Comparison of ENCODE assay signal across 16 cellular contexts in the genomic region with DNA sequence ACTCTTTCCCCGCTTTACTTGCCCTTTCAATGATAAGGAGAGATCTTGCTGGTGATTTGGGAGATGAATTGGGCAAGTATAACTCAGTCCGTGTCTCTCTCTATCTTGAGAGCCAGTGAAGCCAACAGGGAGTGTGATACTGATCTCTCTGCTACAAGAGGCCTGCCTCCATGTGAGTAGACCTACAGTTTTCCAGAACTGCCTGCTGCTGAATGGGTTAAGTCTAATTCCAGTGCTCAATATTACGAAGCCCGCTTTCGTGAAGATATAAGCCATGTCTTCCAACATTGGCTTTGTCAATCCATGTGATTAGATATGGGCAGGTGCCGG.
"Had no signal": no experiment of that assay in that cellular context is flagged by ENCODE, and none has a peak within 500 bp of the region (broad histone marks: within the 10 kb centered on the region; RNA-seq: fewer than 3 reads in every experiment).

No MANE protein-coding gene starts in this region.

- DNase-seq: activated CD4-positive, alpha-beta T cell treated with anti-CD3 and anti-CD28 coated beads, Interleukin-2, amount 10 ng/mL, durations not matched to agents 24 days and 14 days; activated CD8-positive, alpha-beta T cell treated with anti-CD3 and anti-CD28 coated beads, Interleukin-2, amount 10 ng/mL, durations not matched to agents 7 days and 5 days; activated naive CD4-positive, alpha-beta T cell treated with anti-CD3 and anti-CD28 coated beads for 36 hours; activated T-cell treated with anti-CD3 and anti-CD28 coated beads, Interleukin-2, amount 50 U/mL, for 24 hours; brain microvascular endothelial cell; left cardiac atrium; posterior cingulate gyrus; T-helper 1 cell; T-helper 9 cell; uterus had no signal

- H3K4me3 ChIP-seq: coronary artery, hepatocyte, tibial nerve, uterus had no signal

- H3K27ac ChIP-seq: hepatocyte had no signal

- H3K4me1 Mint-ChIP-seq: central memory CD8-positive, alpha-beta T cell had no signal

- H3K4me3 Mint-ChIP-seq: activated CD4-positive, alpha-beta T cell treated with anti-CD3 and anti-CD28 coated beads, Interleukin-2, amount 10 ng/mL, durations not matched to agents 24 days and 14 days; activated CD8-positive, alpha-beta T cell treated with anti-CD3 and anti-CD28 coated beads, Interleukin-2, amount 10 ng/mL, durations not matched to agents 7 days and 5 days; activated naive CD4-positive, alpha-beta T cell treated with anti-CD3 and anti-CD28 coated beads for 36 hours; activated T-cell treated with anti-CD3 and anti-CD28 coated beads, Interleukin-2, amount 50 U/mL, for 24 hours; central memory CD8-positive, alpha-beta T cell; nephron; stimulated activated naive CD8-positive, alpha-beta T cell treated with anti-CD3 and anti-CD28 coated beads, Interleukin-15, Interleukin-2, amounts not matched to agents 100 ng/mL and 50 ng/mL, for 24 hours had no signal

- H3K9me3 ChIP-seq: tibial nerve, uterus had no signal

- H3K4me1 ChIP-seq: uterus had no signal

- H3K79me2 ChIP-seq: hepatocyte had no signal

- H3K36me3 ChIP-seq: brain microvascular endothelial cell, tibial nerve, uterus had no signal

- H3K27ac Mint-ChIP-seq: activated CD4-positive, alpha-beta T cell treated with anti-CD3 and anti-CD28 coated beads, Interleukin-2, amount 10 ng/mL, durations not matched to agents 24 days and 14 days; activated CD8-positive, alpha-beta T cell treated with anti-CD3 and anti-CD28 coated beads, Interleukin-2, amount 10 ng/mL, durations not matched to agents 7 days and 5 days; activated naive CD4-positive, alpha-beta T cell treated with anti-CD3 and anti-CD28 coated beads for 36 hours; activated T-cell treated with anti-CD3 and anti-CD28 coated beads, Interleukin-2, amount 50 U/mL, for 24 hours; nephron; stimulated activated naive CD8-positive, alpha-beta T cell treated with anti-CD3 and anti-CD28 coated beads, Interleukin-15, Interleukin-2, amounts not matched to agents 100 ng/mL and 50 ng/mL, for 24 hours had no signal

- ATAC-seq: activated CD8-positive, alpha-beta T cell treated with anti-CD3 and anti-CD28 coated beads, Interleukin-2, amount 10 ng/mL, durations not matched to agents 7 days and 5 days had no signal

- H2AFZ ChIP-seq: hepatocyte had no signal

- H3K9me3 Mint-ChIP-seq: activated CD4-positive, alpha-beta T cell treated with anti-CD3 and anti-CD28 coated beads, Interleukin-2, amount 10 ng/mL, durations not matched to agents 24 days and 14 days; activated naive CD4-positive, alpha-beta T cell treated with anti-CD3 and anti-CD28 coated beads for 36 hours; activated T-cell treated with anti-CD3 and anti-CD28 coated beads, Interleukin-2, amount 50 U/mL, for 24 hours; central memory CD8-positive, alpha-beta T cell; nephron; stimulated activated naive CD8-positive, alpha-beta T cell treated with anti-CD3 and anti-CD28 coated beads, Interleukin-15, Interleukin-2, amounts not matched to agents 100 ng/mL and 50 ng/mL, for 24 hours had no signal

- H3K4me2 ChIP-seq: hepatocyte had no signal

- H3K27me3 ChIP-seq: brain microvascular endothelial cell, hepatocyte, tibial nerve, uterus had no signal
